25 cellular contexts compared by ENCODE assay signal in genomic region chr11:64022125-64022784, GRCh38. TPM values are rescaled to one million over a fixed set of nuclear protein-coding genes. Genes with fewer than 3 reads are reported as not detected.
"Had no signal": no experiment of that assay in that cellular context is flagged by ENCODE, and none has a peak within 500 bp of the region (broad histone marks: within the 10 kb centered on the region; RNA-seq: fewer than 3 reads in every experiment).

No MANE protein-coding gene starts in this region.

- H3K4me1 Mint-ChIP-seq: activated CD4-positive, alpha-beta T cell treated with anti-CD3 and anti-CD28 coated beads, Interleukin-2, amount 10 ng/mL, durations not matched to agents 24 days and 14 days; activated CD8-positive, alpha-beta memory T cell treated with anti-CD3 and anti-CD28 coated beads, Interleukin-2, amount 10 ng/mL, durations not matched to agents 7 days and 5 days; activated naive CD4-positive, alpha-beta T cell treated with anti-CD3 and anti-CD28 coated beads, Interleukin-2, amount 10 ng/mL, durations not matched to agents 7 days and 5 days; memory B cell; naive B cell had no signal

- H3K27ac ChIP-seq: cardiac muscle cell, esophagus squamous epithelium, ovary, tibial nerve had no signal

- DNase-seq: activated CD4-positive, alpha-beta T cell treated with anti-CD3 and anti-CD28 coated beads, Interleukin-2, amount 10 ng/mL, durations not matched to agents 24 days and 14 days; activated CD8-positive, alpha-beta memory T cell treated with anti-CD3 and anti-CD28 coated beads, Interleukin-2, amount 10 ng/mL, durations not matched to agents 7 days and 5 days; activated CD8-positive, alpha-beta T cell treated with anti-CD3 and anti-CD28 coated beads for 36 hours; activated effector memory CD4-positive, alpha-beta T cell treated with anti-CD3 and anti-CD28 coated beads, Interleukin-2, amount 50 U/mL, for 16 hours; activated naive CD4-positive, alpha-beta T cell treated with anti-CD3 and anti-CD28 coated beads, Interleukin-2, amount 10 ng/mL, durations not matched to agents 7 days and 5 days; activated T-cell treated with anti-CD3 and anti-CD28 coated beads for 4 hours; amygdala; cortex of kidney; esophagus squamous epithelium; left cardiac atrium; naive B cell; ovary; stimulated activated CD4-positive, alpha-beta T cell treated with anti-CD3 and anti-CD28 coated beads, Interleukin-4, amount 100 ng/mL, for 24 hours; T-helper 2 cell had no signal

- H3K27me3 ChIP-seq: cardiac muscle cell, heart left ventricle, ovary, right atrium auricular region, tibial nerve had no signal

- FAIRE-seq: islet of Langerhans, urothelium cell line had no signal

- H3K36me3 Mint-ChIP-seq: activated CD8-positive, alpha-beta memory T cell treated with anti-CD3 and anti-CD28 coated beads, Interleukin-2, amount 10 ng/mL, durations not matched to agents 7 days and 5 days; activated naive CD4-positive, alpha-beta T cell treated with anti-CD3 and anti-CD28 coated beads, Interleukin-2, amount 10 ng/mL, durations not matched to agents 7 days and 5 days; memory B cell; naive B cell had no signal

- H3K4me3 ChIP-seq: cardiac muscle cell, esophagus squamous epithelium, heart left ventricle, ovary, prostate gland, right atrium auricular region, tibial nerve had no signal

- H3K27ac Mint-ChIP-seq: activated CD4-positive, alpha-beta T cell treated with anti-CD3 and anti-CD28 coated beads, Interleukin-2, amount 10 ng/mL, durations not matched to agents 24 days and 14 days; activated CD8-positive, alpha-beta memory T cell treated with anti-CD3 and anti-CD28 coated beads, Interleukin-2, amount 10 ng/mL, durations not matched to agents 7 days and 5 days; activated CD8-positive, alpha-beta T cell treated with anti-CD3 and anti-CD28 coated beads for 36 hours; activated naive CD4-positive, alpha-beta T cell treated with anti-CD3 and anti-CD28 coated beads, Interleukin-2, amount 10 ng/mL, durations not matched to agents 7 days and 5 days; endodermal cell; memory B cell; stimulated activated naive CD8-positive, alpha-beta T cell treated with anti-CD3 and anti-CD28 coated beads, Interleukin-15, Interleukin-2, amounts not matched to agents 100 ng/mL and 50 ng/mL, for 24 hours had no signal

- H3K4me1 ChIP-seq: prostate gland had no signal

- H3K9me3 Mint-ChIP-seq: activated CD4-positive, alpha-beta T cell treated with anti-CD3 and anti-CD28 coated beads, Interleukin-2, amount 10 ng/mL, durations not matched to agents 24 days and 14 days; activated CD8-positive, alpha-beta T cell treated with anti-CD3 and anti-CD28 coated beads for 36 hours; activated naive CD4-positive, alpha-beta T cell treated with anti-CD3 and anti-CD28 coated beads, Interleukin-2, amount 10 ng/mL, durations not matched to agents 7 days and 5 days; endodermal cell; memory B cell; naive B cell; stimulated activated naive CD8-positive, alpha-beta T cell treated with anti-CD3 and anti-CD28 coated beads, Interleukin-15, Interleukin-2, amounts not matched to agents 100 ng/mL and 50 ng/mL, for 24 hours had no signal

- H3K4me3 Mint-ChIP-seq: activated CD4-positive, alpha-beta T cell treated with anti-CD3 and anti-CD28 coated beads, Interleukin-2, amount 10 ng/mL, durations not matched to agents 24 days and 14 days; activated CD8-positive, alpha-beta memory T cell treated with anti-CD3 and anti-CD28 coated beads, Interleukin-2, amount 10 ng/mL, durations not matched to agents 7 days and 5 days; activated CD8-positive, alpha-beta T cell treated with anti-CD3 and anti-CD28 coated beads for 36 hours; activated naive CD4-positive, alpha-beta T cell treated with anti-CD3 and anti-CD28 coated beads, Interleukin-2, amount 10 ng/mL, durations not matched to agents 7 days and 5 days; endodermal cell; memory B cell; naive B cell; stimulated activated naive CD8-positive, alpha-beta T cell treated with anti-CD3 and anti-CD28 coated beads, Interleukin-15, Interleukin-2, amounts not matched to agents 100 ng/mL and 50 ng/mL, for 24 hours had no signal

- H3K9me3 ChIP-seq: esophagus squamous epithelium, heart left ventricle, ovary, prostate gland, right atrium auricular region, tibial nerve had no signal

- H3K36me3 ChIP-seq: cardiac muscle cell, esophagus squamous epithelium, heart left ventricle, ovary, prostate gland, right atrium auricular region, tibial nerve had no signal

- ATAC-seq: activated CD4-positive, CD25-positive, alpha-beta regulatory T cell treated with anti-CD3 and anti-CD28 coated beads, Interleukin-2, amount 50 U/mL, for 24 hours; activated CD8-positive, alpha-beta memory T cell treated with anti-CD3 and anti-CD28 coated beads, Interleukin-2, amount 10 ng/mL, durations not matched to agents 7 days and 5 days; activated CD8-positive, alpha-beta T cell treated with anti-CD3 and anti-CD28 coated beads for 36 hours had no signal

RNA-seq across cellular contexts. Expression of gene FLRT1, which starts 13.5 kb away (rescaled TPM):
- total RNA-seq: activated CD4-positive, alpha-beta T cell treated with anti-CD3 and anti-CD28 coated beads, Interleukin-2, amount 10 ng/mL, durations not matched to agents 24 days and 14 days; activated CD8-positive, alpha-beta memory T cell treated with anti-CD3 and anti-CD28 coated beads, Interleukin-2, amount 10 ng/mL, durations not matched to agents 7 days and 5 days; activated CD8-positive, alpha-beta T cell treated with anti-CD3 and anti-CD28 coated beads for 36 hours; endodermal cell had no signal
